20 cellular contexts compared by ENCODE assay signal in genomic region chr20:38115896-38116295, GRCh38. TPM values are rescaled to one million over a fixed set of nuclear protein-coding genes. Genes with fewer than 3 reads are reported as not detected.
A peak's percentile ranks its signal among the peaks of the same experiment; 100 is the strongest.
DNase-seq lines count a peak whose midpoint lies in the region; ATAC-seq and TF ChIP-seq lines count a peak whose summit lies in the region.
"Had no signal": no experiment of that assay in that cellular context is flagged by ENCODE, and none has a peak within 500 bp of the region (broad histone marks: within the 10 kb centered on the region; RNA-seq: fewer than 3 reads in every experiment).

No MANE protein-coding gene starts in this region.

- H3F3A ChIP-seq in smooth muscle cell (ENCODE audit: low read depth) (peaks cover 6% of the 10 kb centered on the region), PC-3 (ENCODE audit: low read length, unreplicated experiment) (peaks cover 13% of the 10 kb centered on the region)

- CTCF ChIA-PET in mammary epithelial cell (lab: Charles Lee; ENCODE audit: low non-redundant PET), result no interaction called here
- CTCF ChIA-PET in PC-3 (lab: Charles Lee), result no interaction called here
- CTCF ChIA-PET in activated CD4-positive, alpha-beta memory T cell treated with anti-CD3 and anti-CD28 coated beads for 36 hours (lab: Charles Lee), result no interaction called here

- no peak overlapping the region for H3K27ac ChIP-seq in mammary epithelial cell (ENCODE audit: insufficient read depth, low read depth, low read length)
- no peak overlapping the region for H3K27ac ChIP-seq in breast epithelium
- H3K27ac ChIP-seq in OCI-LY3 (ENCODE audit: low read length), result peak overlapping the region; percentile 39
- peak overlapping the region; percentile 87 for H3K27ac ChIP-seq in RWPE2 (ENCODE audit: poor library complexity, severe bottlenecking)
- peak overlapping the region; percentile 43 for H3K27ac ChIP-seq in smooth muscle cell (ENCODE audit: low read depth)
- no peak overlapping the region for H3K27ac ChIP-seq in PC-3 (ENCODE audit: low read length)
- H3K27ac ChIP-seq: 22Rv1; BLaER1 treated with 17β-estradiol and CSF1 and Interleukin-3, amounts not matched to agents 10 nM and 100 nM; C4-2B had no signal

- H2AFZ ChIP-seq in mammary epithelial cell (ENCODE audit: low read depth, low read length) (no peak overlapping the region), OCI-LY3 (ENCODE audit: low read depth, low read length) (no peak overlapping the region), smooth muscle cell (ENCODE audit: low read depth) (no peak overlapping the region), PC-3 (ENCODE audit: low read length) (no peak overlapping the region)

- WGBS in mammary epithelial cell (ENCODE audit: low coverage, missing lambda C conversion rate), result 89% methylated on average over 2 of the region's 2 CpGs
- WGBS in smooth muscle cell (ENCODE audit: low lambda C conversion rate), result 70% methylated on average over 2 of the region's 2 CpGs

- intact Hi-C loops in mammary epithelial cell (cut with micrococcal nuclease), result no loop called here
- intact Hi-C loops in breast epithelium (cut with DNase I; ENCODE audit: low total_unique reads), result no loop called here
- intact Hi-C loops in PC-3 (cut with micrococcal nuclease), result loop anchor here (5.0 kb wide), 1 partner anchor 41 kb away; no protein-coding TSS in a partner anchor
- intact Hi-C loops in activated CD4-positive, alpha-beta memory T cell treated with anti-CD3 and anti-CD28 coated beads for 36 hours (cut with micrococcal nuclease), result no loop called here

- no peaks in the 10 kb centered on the region for H3K27me3 Mint-ChIP-seq in activated CD4-positive, alpha-beta memory T cell treated with anti-CD3 and anti-CD28 coated beads for 36 hours
- H3K27me3 Mint-ChIP-seq: B cell; CD4-positive, alpha-beta T cell had no signal

- DNase-seq in mammary epithelial cell (no peak), breast epithelium (ENCODE audit: low spot score in 2 of 2) (no peak), RWPE2 (ENCODE audit: low spot score) (no peak), smooth muscle cell (lab: John Stamatoyannopoulos, UW; ENCODE audit: unreplicated experiment) (no peak), PC-3 (no peak)
- no peak for DNase-seq in activated CD4-positive, alpha-beta memory T cell treated with anti-CD3 and anti-CD28 coated beads for 36 hours
- DNase-seq: AML-193; Caco-2; Calu3; CD4-positive, alpha-beta T cell; CD8-positive, alpha-beta T cell; DMS79 treated with DMSO at 0.1 percent for 48 hours; GF-D8 had no signal

- ATAC-seq in RWPE2 (ENCODE audit: low read depth), result no peak
- ATAC-seq in PC-3, result no peak
- ATAC-seq in HG03469 (IDR thresholded peaks at IDR 0.05; ENCODE audit: unreplicated experiment), result no peak
- ATAC-seq: A549; CD8-positive, alpha-beta T cell had no signal

- BruUV-seq in mammary epithelial cell (replicated peaks; lab: Mats Ljungman, UMichigan) (no TSS peak), PC-3 (replicated peaks; lab: Mats Ljungman, UMichigan) (no TSS peak)

- no peaks in the 10 kb centered on the region for H3K27me3 ChIP-seq in mammary epithelial cell (ENCODE audit: insufficient read depth, low read length)
- H3K27me3 ChIP-seq in breast epithelium, result no peaks in the 10 kb centered on the region
- no peaks in the 10 kb centered on the region for H3K27me3 ChIP-seq in OCI-LY3 (ENCODE audit: low read depth, low read length)
- no peaks in the 10 kb centered on the region for H3K27me3 ChIP-seq in RWPE2 (ENCODE audit: insufficient read depth, poor library complexity, severe bottlenecking)
- H3K27me3 ChIP-seq in smooth muscle cell (ENCODE audit: low read depth), result no peaks in the 10 kb centered on the region
- no peaks in the 10 kb centered on the region for H3K27me3 ChIP-seq in PC-3 (ENCODE audit: low read length)
- H3K27me3 ChIP-seq: BLaER1 treated with 17β-estradiol and CSF1 and Interleukin-3, amounts not matched to agents 10 nM and 100 nM had no signal

- TF ChIP-seq POLR2A in breast epithelium (IDR thresholded peaks at IDR 0.05), result no peak

- peak overlapping the region; percentile 62 for H3K4me2 ChIP-seq in mammary epithelial cell (ENCODE audit: insufficient read depth, low read depth, low read length)
- H3K4me2 ChIP-seq in OCI-LY3 (ENCODE audit: low read length), result peak overlapping the region; percentile 33
- H3K4me2 ChIP-seq in smooth muscle cell, result no peak overlapping the region
- no peak overlapping the region for H3K4me2 ChIP-seq in PC-3 (ENCODE audit: low read length)
- H3K4me2 ChIP-seq: A549; BLaER1 treated with 17β-estradiol and CSF1 and Interleukin-3, amounts not matched to agents 10 nM and 100 nM had no signal

- no peaks in the 10 kb centered on the region for H3K36me3 ChIP-seq in mammary epithelial cell (ENCODE audit: insufficient read depth, low read length)
- H3K36me3 ChIP-seq in breast epithelium, result no peaks in the 10 kb centered on the region
- no peaks in the 10 kb centered on the region for H3K36me3 ChIP-seq in OCI-LY3 (replicated peaks; ENCODE audit: low read depth, low read length)
- H3K36me3 ChIP-seq in RWPE2 (ENCODE audit: low read depth), result no peaks in the 10 kb centered on the region
- H3K36me3 ChIP-seq in smooth muscle cell (ENCODE audit: low read depth), result no peaks in the 10 kb centered on the region
- 0 out of 2 replicates have a peak, but pooled peaks cover 5% of the 10 kb centered on the region for H3K36me3 ChIP-seq in PC-3 (ENCODE audit: low read depth, low read length)
- H3K36me3 ChIP-seq: BLaER1 treated with 17β-estradiol and CSF1 and Interleukin-3, amounts not matched to agents 10 nM and 100 nM had no signal

- H3K9me3 ChIP-seq in mammary epithelial cell (replicated peaks; ENCODE audit: insufficient read depth, low read length), result no peaks in the 10 kb centered on the region
- no peaks in the 10 kb centered on the region for H3K9me3 ChIP-seq in breast epithelium
- no peaks in the 10 kb centered on the region for H3K9me3 ChIP-seq in OCI-LY3 (ENCODE audit: insufficient read depth, low read length)
- H3K9me3 ChIP-seq in RWPE2 (ENCODE audit: severe bottlenecking), result peaks cover 3% of the 10 kb centered on the region
- no peaks in the 10 kb centered on the region for H3K9me3 ChIP-seq in smooth muscle cell (replicated peaks; ENCODE audit: low read depth)
- no peaks in the 10 kb centered on the region for H3K9me3 ChIP-seq in PC-3 (ENCODE audit: low read length)
- H3K9me3 ChIP-seq: A549; BLaER1 treated with 17β-estradiol and CSF1 and Interleukin-3, amounts not matched to agents 10 nM and 100 nM had no signal

- TF ChIP-seq CTCF in mammary epithelial cell (conservative IDR thresholded peaks at IDR 0.05 in 1 of 2, IDR thresholded peaks at IDR 0.05 in 1 of 2; ENCODE audit: extremely low read depth in 1 of 2, insufficient read depth in 1 of 2, low read depth in 1 of 2, low read length in 2 of 2) (no peak), breast epithelium (IDR thresholded peaks at IDR 0.05) (no peak), OCI-LY3 (IDR thresholded peaks at IDR 0.05; ENCODE audit: low read depth, low read length) (no peak), RWPE2 (IDR thresholded peaks at IDR 0.05; ENCODE audit: poor library complexity, severe bottlenecking) (no peak), smooth muscle cell (IDR thresholded peaks at IDR 0.05; ENCODE audit: borderline replicate concordance, insufficient read depth, poor library complexity, severe bottlenecking) (no peak), PC-3 (conservative IDR thresholded peaks at IDR 0.05; ENCODE audit: low read depth, low read length) (no peak)

- in situ Hi-C loops in mammary epithelial cell (cut with MboI; ENCODE audit: low sequenced_read_pairs in 2 of 2), result no loop called here

- no peak overlapping the region for H3K27ac Mint-ChIP-seq in activated CD4-positive, alpha-beta memory T cell treated with anti-CD3 and anti-CD28 coated beads for 36 hours
- H3K27ac Mint-ChIP-seq: B cell; CD4-positive, alpha-beta T cell; CD8-positive, alpha-beta T cell had no signal

- H3K9me2 ChIP-seq in PC-3 (replicated peaks; ENCODE audit: low read length), result no peaks in the 10 kb centered on the region

- H3K36me3 Mint-ChIP-seq in activated CD4-positive, alpha-beta memory T cell treated with anti-CD3 and anti-CD28 coated beads for 36 hours, result no peaks in the 10 kb centered on the region
- H3K36me3 Mint-ChIP-seq: CD8-positive, alpha-beta T cell had no signal

- H4K20me1 ChIP-seq in mammary epithelial cell (ENCODE audit: insufficient read depth, low read length) (no peaks in the 10 kb centered on the region), OCI-LY3 (ENCODE audit: insufficient read depth, low read length) (no peaks in the 10 kb centered on the region), smooth muscle cell (ENCODE audit: low read depth) (no peaks in the 10 kb centered on the region), PC-3 (ENCODE audit: low read length) (no peaks in the 10 kb centered on the region)
- H4K20me1 ChIP-seq: BLaER1 treated with 17β-estradiol and CSF1 and Interleukin-3, amounts not matched to agents 10 nM and 100 nM had no signal

- no peak overlapping the region for H3K4me3 Mint-ChIP-seq in activated CD4-positive, alpha-beta memory T cell treated with anti-CD3 and anti-CD28 coated beads for 36 hours
- H3K4me3 Mint-ChIP-seq: B cell; CD4-positive, alpha-beta T cell; CD8-positive, alpha-beta T cell had no signal

- H3K4me1 Mint-ChIP-seq in activated CD4-positive, alpha-beta memory T cell treated with anti-CD3 and anti-CD28 coated beads for 36 hours (ENCODE audit: low read depth), result no peaks in the 10 kb centered on the region

- POLR2A ChIA-PET in PC-3 (lab: Charles Lee; ENCODE audit: unreplicated experiment), result no interaction called here
- POLR2A ChIA-PET in activated CD4-positive, alpha-beta memory T cell treated with anti-CD3 and anti-CD28 coated beads for 36 hours (lab: Charles Lee), result no interaction called here

- H3K4me1 ChIP-seq in mammary epithelial cell (ENCODE audit: insufficient read depth, low read length), result peaks cover 23% of the 10 kb centered on the region
- peaks cover 0 to 1% of the 10 kb centered on the region in 2 donors for H3K4me1 ChIP-seq in breast epithelium
- H3K4me1 ChIP-seq in OCI-LY3 (ENCODE audit: low read length), result peaks cover 61% of the 10 kb centered on the region
- H3K4me1 ChIP-seq in RWPE2 (ENCODE audit: insufficient read depth, poor library complexity, severe bottlenecking), result peaks cover 28% of the 10 kb centered on the region
- no peaks in the 10 kb centered on the region for H3K4me1 ChIP-seq in smooth muscle cell (ENCODE audit: low read depth)
- peaks cover 43% of the 10 kb centered on the region for H3K4me1 ChIP-seq in PC-3 (ENCODE audit: insufficient read depth, low read length)

- H3K79me2 ChIP-seq in mammary epithelial cell (ENCODE audit: insufficient read depth, low read length), result no peaks in the 10 kb centered on the region
- H3K79me2 ChIP-seq in OCI-LY3 (ENCODE audit: low read length), result no peaks in the 10 kb centered on the region
- no peaks in the 10 kb centered on the region for H3K79me2 ChIP-seq in smooth muscle cell (ENCODE audit: low read depth)
- H3K79me2 ChIP-seq in PC-3 (ENCODE audit: low read length), result no peaks in the 10 kb centered on the region

- H3K9ac ChIP-seq in mammary epithelial cell (ENCODE audit: insufficient read depth, low read length) (no peak overlapping the region), OCI-LY3 (ENCODE audit: low read length) (no peak overlapping the region), smooth muscle cell (ENCODE audit: low read depth) (no peak overlapping the region), PC-3 (ENCODE audit: low read length) (no peak overlapping the region)
- H3K9ac ChIP-seq: BLaER1 treated with 17β-estradiol and CSF1 and Interleukin-3, amounts not matched to agents 10 nM and 100 nM had no signal

- dilution Hi-C loops in mammary epithelial cell (cut with HindIII; ENCODE audit: low sequenced_read_pairs), result no loop called here

- H3K9me3 Mint-ChIP-seq in activated CD4-positive, alpha-beta memory T cell treated with anti-CD3 and anti-CD28 coated beads for 36 hours, result no peaks in the 10 kb centered on the region
- H3K9me3 Mint-ChIP-seq: CD4-positive, alpha-beta T cell; CD8-positive, alpha-beta T cell had no signal

- H3K4me3 ChIP-seq in mammary epithelial cell (replicated peaks in 1 of 3; ENCODE audit: insufficient read depth in 1 of 3, low read depth in 2 of 3, low read length in 3 of 3), result no peak overlapping the region
- H3K4me3 ChIP-seq in breast epithelium, result no peak overlapping the region
- no peak overlapping the region for H3K4me3 ChIP-seq in OCI-LY3 (ENCODE audit: low read length)
- no peak overlapping the region for H3K4me3 ChIP-seq in RWPE2 (ENCODE audit: severe bottlenecking)
- H3K4me3 ChIP-seq in smooth muscle cell, result no peak overlapping the region
- no peak overlapping the region for H3K4me3 ChIP-seq in PC-3 (ENCODE audit: low read length)
- H3K4me3 ChIP-seq: A549; BLaER1 treated with 17β-estradiol and CSF1 and Interleukin-3, amounts not matched to agents 10 nM and 100 nM had no signal

RNA-seq across cellular contexts. Expression of gene TGM2, which starts 49.2 kb away (rescaled TPM):
- total RNA-seq in mammary epithelial cell (100 to 1,000 TPM in 1 of 2 donors, 10 to 100 TPM in 1; 53.4 to 252 TPM), breast epithelium (10 to 100 TPM; 10.7 to 44.9 (median 15.2) TPM), smooth muscle cell (53.6 and 72.0 TPM in 2 replicates), PC-3 (2014; rRNA removed) (583 and 773 TPM in 2 replicates)
- polyA plus RNA-seq in mammary epithelial cell (98.1 TPM), smooth muscle cell (41.7 and 85.6 TPM in 2 replicates)
- 98.9 TPM for polyA minus RNA-seq in mammary epithelial cell
- total RNA-seq in activated CD4-positive, alpha-beta memory T cell treated with anti-CD3 and anti-CD28 coated beads for 36 hours, result not detected
- total RNA-seq: CD8-positive, alpha-beta T cell had no signal

Comparison
In these comparisons a context has a peak if more than half of its experiments do, and no peak if none do; other contexts are left out.
1. H3K27ac ChIP-seq: peak in OCI-LY3 (single experiment), RWPE2 (single experiment) and smooth muscle cell (single experiment); none in mammary epithelial cell (single experiment), breast epithelium (0 of 2) and PC-3 (single experiment).
2. H3K4me2 ChIP-seq: peak in mammary epithelial cell (single experiment) and OCI-LY3 (single experiment); none in smooth muscle cell (single experiment) and PC-3 (single experiment).
3. RNA of gene TGM2, which starts 49.2 kb away (total RNA-seq): 583 to 773 TPM in PC-3, 53.4 to 252 TPM in mammary epithelial cell, 53.6 to 72.0 TPM in smooth muscle cell and 10.7 to 44.9 TPM in breast epithelium; not detected in activated CD4-positive, alpha-beta memory T cell treated with anti-CD3 and anti-CD28 coated beads for 36 hours; every median in the first group is over 10 times any median in the second.